Comparison of ENCODE assay signal across 7 cellular contexts in the genomic region with DNA sequence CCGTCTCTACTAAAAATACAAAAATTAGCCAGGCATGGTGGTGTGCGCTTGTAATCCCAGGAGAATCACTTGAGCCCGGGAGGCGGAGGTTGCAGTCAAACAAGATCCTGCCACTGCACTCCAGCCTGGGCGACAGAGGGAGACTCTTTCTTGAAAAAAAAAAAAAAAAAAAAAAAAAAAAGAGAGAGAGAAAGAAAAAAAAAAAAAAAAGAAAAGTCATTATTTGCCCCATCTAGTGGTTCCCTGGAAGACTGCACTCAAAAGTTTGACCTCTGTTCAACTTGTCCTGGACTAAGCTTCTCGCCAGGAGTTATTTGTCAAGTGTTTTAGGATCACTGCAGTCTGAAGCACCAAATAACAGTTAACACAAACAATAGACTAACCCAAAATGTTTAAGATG. TPM values are rescaled to one million over a fixed set of nuclear protein-coding genes. Genes with fewer than 3 reads are reported as not detected.
DNase-seq lines count a peak whose midpoint lies in the region; ATAC-seq and TF ChIP-seq lines count a peak whose summit lies in the region.

No MANE protein-coding gene starts in this region.

- DNase-seq in IMR-90 (no peak), cerebellar cortex (ENCODE audit: low spot score) (peak; percentile 33), progenitor cell of endocrine pancreas (ENCODE audit: low spot score, unreplicated experiment) (no peak), SKM-1 (lab: John Stamatoyannopoulos, UW; ENCODE audit: unreplicated experiment) (no peak), immature natural killer cell (no peak), mucosa of gallbladder (ENCODE audit: low spot score) (no peak)

- no peak overlapping the region for H4K8ac ChIP-seq in IMR-90 (ENCODE audit: low read depth in 2 of 2, low read length in 2 of 2)

- BruUV-seq in IMR-90 (replicated peaks; lab: Mats Ljungman, UMichigan) = no TSS peak

- H3K56ac ChIP-seq in IMR-90 (ENCODE audit: extremely low read depth, insufficient read depth, low read length) = no peak overlapping the region

- H2BK20ac ChIP-seq in IMR-90 (ENCODE audit: low read depth, low read length) = no peak overlapping the region

- no peak overlapping the region for H2BK5ac ChIP-seq in IMR-90 (ENCODE audit: low read depth, low read length, poor library complexity, severe bottlenecking)

- H3K27me3 Mint-ChIP-seq in progenitor cell of endocrine pancreas (no peaks in the 10 kb centered on the region), immature natural killer cell (ENCODE audit: low read depth in 3 of 3) (no peaks in the 10 kb centered on the region)

- H3K9me3 Mint-ChIP-seq in progenitor cell of endocrine pancreas (ENCODE audit: low read depth) (no peaks in the 10 kb centered on the region), immature natural killer cell (peaks cover 0 to 10% (median 3%) of the 10 kb centered on the region in 6 donors)

- no peak overlapping the region for H2AFZ ChIP-seq in IMR-90 (replicated peaks; ENCODE audit: low read length, poor library complexity)

- no peak overlapping the region for H3K27ac ChIP-seq in IMR-90 (ENCODE audit: insufficient read depth, low read length)

- H3K36me3 Mint-ChIP-seq in progenitor cell of endocrine pancreas (ENCODE audit: insufficient read depth) (no peaks in the 10 kb centered on the region), immature natural killer cell (no peaks in the 10 kb centered on the region)

- H3K4me1 Mint-ChIP-seq in progenitor cell of endocrine pancreas (ENCODE audit: low read depth) (peaks cover 1% of the 10 kb centered on the region), immature natural killer cell (no peaks in the 10 kb centered on the region)

- H4K5ac ChIP-seq in IMR-90 (ENCODE audit: low read depth, low read length) = no peak overlapping the region

- dilution Hi-C loops in IMR-90 (cut with HindIII; ENCODE audit: low sequenced_read_pairs, unreplicated experiment) = no loop called here

- intact Hi-C loops in IMR-90 (cut with micrococcal nuclease) = no loop called here

- no peak overlapping the region for H3K4me3 Mint-ChIP-seq in progenitor cell of endocrine pancreas (ENCODE audit: low read depth)
- H3K4me3 Mint-ChIP-seq in immature natural killer cell = no peak overlapping the region

- ATAC-seq in GM18861 (IDR thresholded peaks at IDR 0.05; ENCODE audit: unreplicated experiment) (peak; percentile 72), IMR-90 (ENCODE audit: low read depth) (no peak)

- TF ChIP-seq POLR2A in IMR-90 (IDR thresholded peaks at IDR 0.05; ENCODE audit: low read depth, low read length) = no peak

- no CpG with 5 or more reads among the region's 6 CpGs for WGBS in IMR-90 (ENCODE audit: extremely low coverage in 2 of 2, insufficient read length in 1 of 2), 2 experiments

- no peaks in the 10 kb centered on the region for H3K79me1 ChIP-seq in IMR-90 (ENCODE audit: low read depth in 1 of 2, low read length in 2 of 2)

- H3K14ac ChIP-seq in IMR-90 (replicated peaks; ENCODE audit: low read depth, low read length) = no peak overlapping the region

- H4K91ac ChIP-seq in IMR-90 (ENCODE audit: insufficient read depth, low read depth, low read length) = no peak overlapping the region

- no peaks in the 10 kb centered on the region for H3K9me1 ChIP-seq in IMR-90 (ENCODE audit: insufficient read depth, low read length)

- H3K18ac ChIP-seq in IMR-90 (ENCODE audit: low read depth, low read length) = no peak overlapping the region

- H3K23ac ChIP-seq in IMR-90 (ENCODE audit: low read depth, low read length) = no peak overlapping the region

- no peak overlapping the region for H2BK120ac ChIP-seq in IMR-90 (ENCODE audit: low read depth, low read length)

- H3K4me3 ChIP-seq in IMR-90 (ENCODE audit: insufficient read depth, low read depth, low read length) = no peak overlapping the region

- POLR2A ChIA-PET in IMR-90 (lab: Charles Lee; ENCODE audit: unreplicated experiment) = no interaction called here

- TF ChIP-seq CTCF in IMR-90 (conservative IDR thresholded peaks at IDR 0.05; ENCODE audit: low read depth, low read length) (peak; percentile 41), progenitor cell of endocrine pancreas (IDR thresholded peaks at IDR 0.05; ENCODE audit: unreplicated experiment) (peak; percentile 55)

- no peak overlapping the region for H2AK5ac ChIP-seq in IMR-90 (ENCODE audit: low read depth, low read length)

- H3K9ac ChIP-seq in IMR-90 (ENCODE audit: low read depth, low read length) = no peak overlapping the region

- H3K4me1 ChIP-seq in IMR-90 (ENCODE audit: control insufficient read depth, insufficient read depth, low read length) = no peaks in the 10 kb centered on the region

- CTCF ChIA-PET in IMR-90 (lab: Yijun Ruan, JAX) = no interaction called here

- no peak overlapping the region for H3K4ac ChIP-seq in IMR-90 (ENCODE audit: low read depth, low read length)

- no peak overlapping the region for H2BK15ac ChIP-seq in IMR-90 (ENCODE audit: low read depth, low read length)

- H2AK9ac ChIP-seq in IMR-90 (replicated peaks; ENCODE audit: low read depth, low read length, poor library complexity) = no peak overlapping the region

- H3K27ac Mint-ChIP-seq in progenitor cell of endocrine pancreas (no peak overlapping the region), immature natural killer cell (no peak overlapping the region)

- in situ Hi-C loops in IMR-90 (cut with MboI; ENCODE audit: low sequenced_read_pairs) = no loop called here

- no peaks in the 10 kb centered on the region for H3K9me3 ChIP-seq in IMR-90 (ENCODE audit: control insufficient read depth, insufficient read depth, low read length)

- H4K20me1 ChIP-seq in IMR-90 (ENCODE audit: insufficient read depth, low read length) = no peaks in the 10 kb centered on the region

- no peaks in the 10 kb centered on the region for H3K27me3 ChIP-seq in IMR-90 (ENCODE audit: control insufficient read depth, insufficient read depth, low read length)

- H3K36me3 ChIP-seq in IMR-90 (ENCODE audit: control insufficient read depth, insufficient read depth, low read length) = no peaks in the 10 kb centered on the region

- TF ChIP-seq RAD21 in IMR-90 (IDR thresholded peaks at IDR 0.05; ENCODE audit: low read length) = peak; percentile 19; the same call in 1 of the 2 replicates

- no peak overlapping the region for H3K4me2 ChIP-seq in IMR-90 (ENCODE audit: low read depth, low read length)

TF ChIP-seq in IMR-90, 13 proteins besides CTCF, POLR2A, EP300 and RAD21:
- no peak for TF ChIP-seq BHLHE40 (IDR thresholded peaks at IDR 0.05; ENCODE audit: low read depth, low read length)
- TF ChIP-seq SMC3 (IDR thresholded peaks at IDR 0.05; ENCODE audit: low read depth, low read length) = 0 out of 2 replicates have a peak, but pooled peaks have one; percentile 21
- TF ChIP-seq, protein P1, sequence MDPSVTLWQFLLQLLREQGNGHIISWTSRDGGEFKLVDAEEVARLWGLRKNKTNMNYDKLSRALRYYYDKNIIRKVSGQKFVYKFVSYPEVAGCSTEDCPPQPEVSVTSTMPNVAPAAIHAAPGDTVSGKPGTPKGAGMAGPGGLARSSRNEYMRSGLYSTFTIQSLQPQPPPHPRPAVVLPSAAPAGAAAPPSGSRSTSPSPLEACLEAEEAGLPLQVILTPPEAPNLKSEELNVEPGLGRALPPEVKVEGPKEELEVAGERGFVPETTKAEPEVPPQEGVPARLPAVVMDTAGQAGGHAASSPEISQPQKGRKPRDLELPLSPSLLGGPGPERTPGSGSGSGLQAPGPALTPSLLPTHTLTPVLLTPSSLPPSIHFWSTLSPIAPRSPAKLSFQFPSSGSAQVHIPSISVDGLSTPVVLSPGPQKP (IDR thresholded peaks at IDR 0.05; ENCODE audit: borderline replicate concordance, low read depth, low read length) = no peak

RNA-seq across cellular contexts. Expression of a gene that starts 45.3 kb away (rescaled TPM):
- total RNA-seq in IMR-90 (2012; rRNA removed) (not detected in 2 replicates), progenitor cell of endocrine pancreas (1.3 and 1.7 TPM in 2 replicates), mucosa of gallbladder (0.86 TPM)
- polyA plus RNA-seq in IMR-90 (2012; rRNA removed) (0.03 TPM in 2 replicates), immature natural killer cell (not detected)
- 0.01 TPM in 1 of 2 replicates, not detected in the other for polyA plus RNA-seq in IMR-90 (2012; cell fraction: cytosol; rRNA removed)
- polyA plus RNA-seq in IMR-90 (2012; cell fraction: nucleus; rRNA removed; ENCODE audit: low replicate concordance) = 0.02 TPM in 2 replicates
